Comparison of ENCODE assay signal across 20 cellular contexts in genomic region chr19:2438178-2438577, GRCh38.
"Had no signal": no experiment of that assay in that cellular context is flagged by ENCODE, and none has a peak within 500 bp of the region (broad histone marks: within the 10 kb centered on the region; RNA-seq: fewer than 3 reads in every experiment).

No MANE protein-coding gene starts in this region.

- H3K27me3 ChIP-seq: foreskin keratinocyte, neutrophil, sigmoid colon, stomach, transverse colon had no signal

- DNase-seq: dermis blood vessel endothelial cell; endodermal cell; erythroblast; foreskin keratinocyte; immature natural killer cell; left ventricle myocardium inferior; naive thymus-derived CD4-positive, alpha-beta T cell; nephron progenitor cell; psoas muscle; retina; sigmoid colon; stimulated activated CD4-positive, alpha-beta T cell treated with anti-CD3 and anti-CD28 coated beads, Interleukin-2, amount 100 ng/mL, for 24 hours; stimulated activated CD4-positive, alpha-beta T cell treated with anti-CD3 and anti-CD28 coated beads, Interleukin-4, amount 100 ng/mL, for 4 hours; stimulated activated naive B cell treated with anti-CD40 and anti-IgM and Interleukin-4, amounts not matched to agents 10 μg/mL and 1 μg/mL and 100 μg/mL, for 72 hours; stomach; transverse colon had no signal

- ATAC-seq: foreskin keratinocyte; naive thymus-derived CD4-positive, alpha-beta T cell; psoas muscle; stimulated activated naive B cell treated with anti-CD40 and anti-IgM and Interleukin-4, amounts not matched to agents 10 μg/mL and 1 μg/mL and 100 μg/mL, for 72 hours had no signal

- H3K4me1 ChIP-seq: foreskin keratinocyte, left ventricle myocardium inferior, psoas muscle, sigmoid colon, stomach, transverse colon had no signal

- H3K27ac ChIP-seq: foreskin keratinocyte, left ventricle myocardium inferior, neutrophil, psoas muscle, sigmoid colon, skin epidermis, stomach, thoracic aorta, transverse colon had no signal

- H3K4me3 ChIP-seq: left ventricle myocardium inferior, lung, psoas muscle, sigmoid colon, skin epidermis, stomach, thoracic aorta, transverse colon had no signal

- H3K9me3 ChIP-seq: left ventricle myocardium inferior, neutrophil, psoas muscle, sigmoid colon, stomach, thoracic aorta, transverse colon had no signal
